ENCODE assay signal across 1 cellular context in genomic region chr9:37542895-37543294, GRCh38.
TF ChIP-seq lines count a peak whose summit lies in the region.

No MANE protein-coding gene starts in this region.

TF ChIP-seq in WTC11, 78 proteins besides CTCF, POLR2A, EP300 and RAD21 (continued from another document):
- TF ChIP-seq, protein P1, sequence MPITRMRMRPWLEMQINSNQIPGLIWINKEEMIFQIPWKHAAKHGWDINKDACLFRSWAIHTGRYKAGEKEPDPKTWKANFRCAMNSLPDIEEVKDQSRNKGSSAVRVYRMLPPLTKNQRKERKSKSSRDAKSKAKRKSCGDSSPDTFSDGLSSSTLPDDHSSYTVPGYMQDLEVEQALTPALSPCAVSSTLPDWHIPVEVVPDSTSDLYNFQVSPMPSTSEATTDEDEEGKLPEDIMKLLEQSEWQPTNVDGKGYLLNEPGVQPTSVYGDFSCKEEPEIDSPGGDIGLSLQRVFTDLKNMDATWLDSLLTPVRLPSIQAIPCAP (CRISPR knock-in tag; IDR thresholded peaks at IDR 0.05), result no peak
- no peak for TF ChIP-seq TEAD4 (CRISPR knock-in tag; IDR thresholded peaks at IDR 0.05)
- TF ChIP-seq ZNF263 (CRISPR knock-in tag; IDR thresholded peaks at IDR 0.05; ENCODE audit: low read depth), result no peak
- no peak for TF ChIP-seq SOX15 (CRISPR knock-in tag; IDR thresholded peaks at IDR 0.05)
- TF ChIP-seq, protein P2, sequence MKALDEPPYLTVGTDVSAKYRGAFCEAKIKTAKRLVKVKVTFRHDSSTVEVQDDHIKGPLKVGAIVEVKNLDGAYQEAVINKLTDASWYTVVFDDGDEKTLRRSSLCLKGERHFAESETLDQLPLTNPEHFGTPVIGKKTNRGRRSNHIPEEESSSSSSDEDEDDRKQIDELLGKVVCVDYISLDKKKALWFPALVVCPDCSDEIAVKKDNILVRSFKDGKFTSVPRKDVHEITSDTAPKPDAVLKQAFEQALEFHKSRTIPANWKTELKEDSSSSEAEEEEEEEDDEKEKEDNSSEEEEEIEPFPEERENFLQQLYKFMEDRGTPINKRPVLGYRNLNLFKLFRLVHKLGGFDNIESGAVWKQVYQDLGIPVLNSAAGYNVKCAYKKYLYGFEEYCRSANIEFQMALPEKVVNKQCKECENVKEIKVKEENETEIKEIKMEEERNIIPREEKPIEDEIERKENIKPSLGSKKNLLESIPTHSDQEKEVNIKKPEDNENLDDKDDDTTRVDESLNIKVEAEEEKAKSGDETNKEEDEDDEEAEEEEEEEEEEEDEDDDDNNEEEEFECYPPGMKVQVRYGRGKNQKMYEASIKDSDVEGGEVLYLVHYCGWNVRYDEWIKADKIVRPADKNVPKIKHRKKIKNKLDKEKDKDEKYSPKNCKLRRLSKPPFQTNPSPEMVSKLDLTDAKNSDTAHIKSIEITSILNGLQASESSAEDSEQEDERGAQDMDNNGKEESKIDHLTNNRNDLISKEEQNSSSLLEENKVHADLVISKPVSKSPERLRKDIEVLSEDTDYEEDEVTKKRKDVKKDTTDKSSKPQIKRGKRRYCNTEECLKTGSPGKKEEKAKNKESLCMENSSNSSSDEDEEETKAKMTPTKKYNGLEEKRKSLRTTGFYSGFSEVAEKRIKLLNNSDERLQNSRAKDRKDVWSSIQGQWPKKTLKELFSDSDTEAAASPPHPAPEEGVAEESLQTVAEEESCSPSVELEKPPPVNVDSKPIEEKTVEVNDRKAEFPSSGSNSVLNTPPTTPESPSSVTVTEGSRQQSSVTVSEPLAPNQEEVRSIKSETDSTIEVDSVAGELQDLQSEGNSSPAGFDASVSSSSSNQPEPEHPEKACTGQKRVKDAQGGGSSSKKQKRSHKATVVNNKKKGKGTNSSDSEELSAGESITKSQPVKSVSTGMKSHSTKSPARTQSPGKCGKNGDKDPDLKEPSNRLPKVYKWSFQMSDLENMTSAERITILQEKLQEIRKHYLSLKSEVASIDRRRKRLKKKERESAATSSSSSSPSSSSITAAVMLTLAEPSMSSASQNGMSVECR (CRISPR knock-in tag; IDR thresholded peaks at IDR 0.05; ENCODE audit: borderline replicate concordance), result no peak
- no peak for TF ChIP-seq ZNF512 (CRISPR knock-in tag; IDR thresholded peaks at IDR 0.05; ENCODE audit: borderline replicate concordance)
- TF ChIP-seq ELF4 (CRISPR knock-in tag; IDR thresholded peaks at IDR 0.05; ENCODE audit: low read depth), result no peak
- no peak for TF ChIP-seq STAT6 (CRISPR knock-in tag; conservative IDR thresholded peaks at IDR 0.05; ENCODE audit: low read depth)
- TF ChIP-seq GTF2I (CRISPR knock-in tag; conservative IDR thresholded peaks at IDR 0.05), result no peak
